In genomic region chr18:2932247-2933181, GRCh38 we compare ENCODE assay signal across 8 cellular contexts.
DNase-seq lines count a peak whose midpoint lies in the region; ATAC-seq, FAIRE-seq and TF ChIP-seq lines count a peak whose summit lies in the region.

No MANE protein-coding gene starts in this region.

- H3K4me2 ChIP-seq in K562 (ENCODE audit: insufficient read depth, low read length): no peak overlapping the region

- no peak overlapping the region for H3K4me3 ChIP-seq in K562

- no peaks in the 10 kb centered on the region; the same call in 1 of the 2 replicates for H4K20me1 ChIP-seq in K562 (replicated peaks; ENCODE audit: control insufficient read depth, insufficient read depth, low read length)

- H3K27me3 ChIP-seq in K562 (ENCODE audit: control insufficient read depth in 2 of 2, insufficient read depth in 2 of 2, low read length in 2 of 2): no peaks in the 10 kb centered on the region

- DNase-seq in activated naive CD4-positive, alpha-beta T cell treated with anti-CD3 and anti-CD28 coated beads for 36 hours: peak; percentile 68
- no peak for DNase-seq in activated naive CD4-positive, alpha-beta T cell treated with Interleukin-2 at 50 U/mL for 16 hours
- DNase-seq in HuH-7 (ENCODE audit: low spot score): peak; percentile 56
- DNase-seq in OCI-M2 (lab: John Stamatoyannopoulos, UW; ENCODE audit: unreplicated experiment): peak; percentile 10
- peak; percentile 59 to 77 (median 66) for DNase-seq in K562 (ENCODE audit: extremely low read depth in 1 of 4, low spot score in 3 of 4)
- DNase-seq in immature natural killer cell: peak; percentile 64 to 71 (median 68)
- DNase-seq in stimulated activated naive B cell treated with anti-CD40 and anti-IgM and Interleukin-4, amounts not matched to agents 10 μg/mL and 1 μg/mL and 100 μg/mL, for 72 hours: no peak

- H3K4me1 ChIP-seq in K562 (replicated peaks in 1 of 2; ENCODE audit: control insufficient read depth in 2 of 2, insufficient read depth in 2 of 2, low read length in 2 of 2): no peaks in the 10 kb centered on the region

- peak; percentile 92 to 93 for TF ChIP-seq RAD21 in K562 (CRISPR knock-in tag; conservative IDR thresholded peaks at IDR 0.05 in 1 of 2, IDR thresholded peaks at IDR 0.05 in 1 of 2)

- WGBS in K562 (ENCODE audit: insufficient coverage, low coverage, missing lambda C conversion rate): 61% methylated on average over 10 of the region's 10 CpGs

- peak overlapping the region; percentile 94 for H3K27ac Mint-ChIP-seq in activated naive CD4-positive, alpha-beta T cell treated with anti-CD3 and anti-CD28 coated beads for 36 hours
- H3K27ac Mint-ChIP-seq in immature natural killer cell: peak overlapping the region; percentile 8 to 78 (median 64)
- H3K27ac Mint-ChIP-seq in stimulated activated naive B cell treated with anti-CD40 and anti-IgM and Interleukin-4, amounts not matched to agents 10 μg/mL and 1 μg/mL and 100 μg/mL, for 72 hours: peak overlapping the region; percentile 56

- no peak for TF ChIP-seq EP300 in K562 (IDR thresholded peaks at IDR 0.05; ENCODE audit: low read length)

- peak; percentile 58 to 94 (median 64); a peak in 5 of 6 replicates for TF ChIP-seq CTCF in K562 (IDR thresholded peaks at IDR 0.05 in 2 of 3, conservative IDR thresholded peaks at IDR 0.05 in 1 of 3; ENCODE audit: insufficient read depth in 2 of 3, low read depth in 1 of 3, low read length in 3 of 3)

- peaks cover 38% of the 10 kb centered on the region for H3K36me3 Mint-ChIP-seq in activated naive CD4-positive, alpha-beta T cell treated with anti-CD3 and anti-CD28 coated beads for 36 hours (ENCODE audit: low read depth)
- peaks cover 10 to 49% (median 36%) of the 10 kb centered on the region in 3 donors for H3K36me3 Mint-ChIP-seq in immature natural killer cell
- H3K36me3 Mint-ChIP-seq in stimulated activated naive B cell treated with anti-CD40 and anti-IgM and Interleukin-4, amounts not matched to agents 10 μg/mL and 1 μg/mL and 100 μg/mL, for 72 hours: peaks cover 19 to 21% of the 10 kb centered on the region in 2 donors

- in situ Hi-C loops in K562 (cut with MboI): loop anchor here (5.0 to 25.0 kb wide), 4 partner anchors 132 to 1055 kb away; partner anchors contain the start of gene TGIF1

- no peaks in the 10 kb centered on the region for H3K27me3 Mint-ChIP-seq in activated naive CD4-positive, alpha-beta T cell treated with anti-CD3 and anti-CD28 coated beads for 36 hours (ENCODE audit: low read depth)
- H3K27me3 Mint-ChIP-seq in immature natural killer cell (ENCODE audit: low read depth in 3 of 3): peaks cover 0 to 2% (median 0%) of the 10 kb centered on the region in 3 donors
- no peaks in the 10 kb centered on the region for H3K27me3 Mint-ChIP-seq in stimulated activated naive B cell treated with anti-CD40 and anti-IgM and Interleukin-4, amounts not matched to agents 10 μg/mL and 1 μg/mL and 100 μg/mL, for 72 hours

- no peaks in the 10 kb centered on the region for H3K9me3 ChIP-seq in K562 (replicated peaks; ENCODE audit: control insufficient read depth, insufficient read depth, low read depth, low read length)

- H3K36me3 ChIP-seq in K562 (ENCODE audit: control insufficient read depth, insufficient read depth, low read length): peaks cover 95% of the 10 kb centered on the region; the same call in 2 of the 3 replicates

- no peak overlapping the region for H3K4me3 Mint-ChIP-seq in activated naive CD4-positive, alpha-beta T cell treated with anti-CD3 and anti-CD28 coated beads for 36 hours
- H3K4me3 Mint-ChIP-seq in immature natural killer cell: no peak overlapping the region
- no peak overlapping the region for H3K4me3 Mint-ChIP-seq in stimulated activated naive B cell treated with anti-CD40 and anti-IgM and Interleukin-4, amounts not matched to agents 10 μg/mL and 1 μg/mL and 100 μg/mL, for 72 hours

- no peak overlapping the region for H2AFZ ChIP-seq in K562 (ENCODE audit: low read depth, low read length)

- CTCF ChIA-PET in activated naive CD4-positive, alpha-beta T cell treated with anti-CD3 and anti-CD28 coated beads for 36 hours (lab: Charles Lee): interaction anchor here (0.6 to 7.9 kb wide), 21 partner anchors 9 to 314 kb away, joined by 3 to 101 read pairs (median 5); no protein-coding TSS in a partner anchor
- CTCF ChIA-PET in K562 (lab: Yijun Ruan, JAX; ENCODE audit: low intra/inter-chr PET ratio): interaction anchor here (0.7 to 4.3 kb wide), 12 partner anchors 54 to 1063 kb away, joined by 3 to 64 read pairs (median 3); partner anchors contain the start of gene MYL12A

- no TSS peak for BruUV-seq in K562 (replicated peaks; lab: Mats Ljungman, UMichigan)

- peak overlapping the region in 1 of 2 experiments; percentile 56; a peak in 1 of 4 replicates for H3K9ac ChIP-seq in K562 (ENCODE audit: insufficient read depth in 1 of 2, low read depth in 2 of 2, low read length in 2 of 2)

- intact Hi-C loops in activated naive CD4-positive, alpha-beta T cell treated with anti-CD3 and anti-CD28 coated beads for 36 hours (cut with micrococcal nuclease): loop anchor here (1.0 kb wide), 7 partner anchors 24 to 314 kb away; no protein-coding TSS in a partner anchor
- intact Hi-C loops in K562 (cut with micrococcal nuclease): loop anchor here (1.0 to 2.0 kb wide), 5 partner anchors 53 to 314 kb away; no protein-coding TSS in a partner anchor

- peak; percentile 89 for FAIRE-seq in K562 (lab: Jason Lieb, UNC)

- ATAC-seq in K562: peak; percentile 85
- ATAC-seq in stimulated activated naive B cell treated with anti-CD40 and anti-IgM and Interleukin-4, amounts not matched to agents 10 μg/mL and 1 μg/mL and 100 μg/mL, for 72 hours (replicated peaks): peak; percentile 45 to 58
- ATAC-seq in GM19455 (IDR thresholded peaks at IDR 0.05; ENCODE audit: unreplicated experiment): no peak

- no peak; the same call in 1 of the 2 replicates for TF ChIP-seq POLR2A in K562 (conservative IDR thresholded peaks at IDR 0.05)

- H3K79me2 ChIP-seq in K562 (ENCODE audit: control insufficient read depth, insufficient read depth, low read length): no peaks in the 10 kb centered on the region

- POLR2A ChIA-PET in K562 (lab: Yijun Ruan, JAX): interaction anchor here (0.7 to 1.7 kb wide), 4 partner anchors 13 to 734 kb away, joined by 3 to 10 read pairs (median 4); partner anchors contain the start of gene MYL12A

- H3K9me1 ChIP-seq in K562 (ENCODE audit: control insufficient read depth, insufficient read depth, low read length): no peaks in the 10 kb centered on the region

- H3K9me3 Mint-ChIP-seq in activated naive CD4-positive, alpha-beta T cell treated with anti-CD3 and anti-CD28 coated beads for 36 hours: no peaks in the 10 kb centered on the region
- H3K9me3 Mint-ChIP-seq in immature natural killer cell: no peaks in the 10 kb centered on the region
- H3K9me3 Mint-ChIP-seq in stimulated activated naive B cell treated with anti-CD40 and anti-IgM and Interleukin-4, amounts not matched to agents 10 μg/mL and 1 μg/mL and 100 μg/mL, for 72 hours: no peaks in the 10 kb centered on the region

- H3K4me1 Mint-ChIP-seq in activated naive CD4-positive, alpha-beta T cell treated with anti-CD3 and anti-CD28 coated beads for 36 hours (ENCODE audit: low read depth): peaks cover 35% of the 10 kb centered on the region
- H3K4me1 Mint-ChIP-seq in immature natural killer cell: peaks cover 19 to 44% of the 10 kb centered on the region in 2 donors
- peaks cover 9 to 16% of the 10 kb centered on the region in 2 donors for H3K4me1 Mint-ChIP-seq in stimulated activated naive B cell treated with anti-CD40 and anti-IgM and Interleukin-4, amounts not matched to agents 10 μg/mL and 1 μg/mL and 100 μg/mL, for 72 hours

- no peak overlapping the region for H3K27ac ChIP-seq in K562 (ENCODE audit: extremely low read depth, low read depth, low read length)

TF ChIP-seq in K562, 482 proteins besides CTCF, POLR2A, EP300 and RAD21 (continues in another document):
- TF ChIP-seq C11orf30 (IDR thresholded peaks at IDR 0.05; ENCODE audit: low read depth) (peak; percentile 54; the same call in 1 of the 2 replicates), ZNF609 (CRISPR knock-in tag; IDR thresholded peaks at IDR 0.05; ENCODE audit: borderline replicate concordance) (0 out of 2 replicates have a peak, but pooled peaks have one; percentile 51), NEUROD1 (IDR thresholded peaks at IDR 0.05; ENCODE audit: borderline replicate concordance, low read depth, low read length, partially characterized antibody) (no peak), MAFF (IDR thresholded peaks at IDR 0.05; ENCODE audit: low read length) (no peak; the same call in 1 of the 2 replicates), GTF2E2 (tag; IDR thresholded peaks at IDR 0.05) (0 out of 2 replicates have a peak, but pooled peaks have one; percentile 7), ZNF384 (IDR thresholded peaks at IDR 0.05; ENCODE audit: low read depth, low read length) (peak; percentile 54; the same call in 1 of the 2 replicates)

Comparison
In these comparisons a context has a peak if more than half of its experiments do, and no peak if none do; other contexts are left out.
1. DNase-seq: peak in activated naive CD4-positive, alpha-beta T cell treated with anti-CD3 and anti-CD28 coated beads for 36 hours (single experiment), HuH-7 (single experiment), OCI-M2 (single experiment), K562 (4 of 4) and immature natural killer cell (3 of 3); none in activated naive CD4-positive, alpha-beta T cell treated with Interleukin-2 at 50 U/mL for 16 hours (single experiment) and stimulated activated naive B cell treated with anti-CD40 and anti-IgM and Interleukin-4, amounts not matched to agents 10 μg/mL and 1 μg/mL and 100 μg/mL, for 72 hours (single experiment).
2. Peak in every context shown above with its lines, with median percentiles within 50 percentile points of each other: H3K27ac Mint-ChIP-seq.